In the genomic region with DNA sequence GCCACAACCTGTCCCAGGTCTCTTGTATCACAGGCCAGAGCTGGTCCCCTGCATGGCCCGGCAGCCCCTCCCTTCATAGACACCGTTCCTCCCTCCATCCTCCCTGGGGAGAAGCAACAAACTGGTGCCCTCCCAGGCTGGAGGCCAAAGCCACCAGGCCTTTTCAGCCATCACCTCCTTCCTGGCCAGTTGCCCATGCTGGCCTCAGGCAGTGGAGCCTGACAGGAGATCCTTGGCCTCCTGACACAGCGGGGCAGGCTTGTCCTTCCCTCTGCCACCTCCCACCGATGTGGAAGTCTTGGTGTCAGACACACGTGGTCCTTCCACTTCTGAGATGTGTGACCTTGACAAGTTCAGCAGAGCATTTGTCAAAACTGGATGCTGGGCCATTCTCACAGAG, we compare ENCODE assay signal across 17 cellular contexts.
A peak's percentile ranks its signal among the peaks of the same experiment; 100 is the strongest.
DNase-seq lines count a peak whose midpoint lies in the region; ATAC-seq and TF ChIP-seq lines count a peak whose summit lies in the region.
"Had no signal": no experiment of that assay in that cellular context is flagged by ENCODE, and none has a peak within 500 bp of the region (broad histone marks: within the 10 kb centered on the region; RNA-seq: fewer than 3 reads in every experiment).

No MANE protein-coding gene starts in this region.

- 46 to 63% methylated on average over 2 to 5 of the region's 5 CpGs for WGBS in testis, 2 donors

- no peak overlapping the region for H3K4me3 ChIP-seq in left ventricle myocardium inferior
- H3K4me3 ChIP-seq in testis = no peak overlapping the region
- no peak overlapping the region for H3K4me3 ChIP-seq in uterus
- H3K4me3 ChIP-seq: lower lobe of right lung, skin epidermis had no signal

- TF ChIP-seq CTCF in left ventricle myocardium inferior (IDR thresholded peaks at IDR 0.05; ENCODE audit: borderline replicate concordance) = no peak
- no peak for TF ChIP-seq CTCF in testis (IDR thresholded peaks at IDR 0.05)
- TF ChIP-seq CTCF in uterus (IDR thresholded peaks at IDR 0.05) = no peak

- peak; percentile 22 for DNase-seq in NCI-H1092 treated with DMSO at 0.1 percent for 48 hours (lab: John Stamatoyannopoulos, UW)
- DNase-seq in NCI-H1092 (lab: John Stamatoyannopoulos, UW) = no peak
- DNase-seq in left ventricle myocardium inferior = peak; percentile 36
- peak; percentile 62 for DNase-seq in testis
- no peak for DNase-seq in KG1 (lab: John Stamatoyannopoulos, UW)
- no peak for DNase-seq in uterus
- DNase-seq: 8988T, Caco-2, Kasumi-1, lower lobe of right lung, NCI-H1930, NCI-H82, WERI-Rb-1 had no signal

- H3K27me3 ChIP-seq in left ventricle myocardium inferior (ENCODE audit: low read depth) (no peaks in the 10 kb centered on the region), testis (no peaks in the 10 kb centered on the region), uterus (no peaks in the 10 kb centered on the region)
- H3K27me3 ChIP-seq: neutrophil had no signal

- no peaks in the 10 kb centered on the region for H3K36me3 ChIP-seq in left ventricle myocardium inferior
- H3K36me3 ChIP-seq in testis (ENCODE audit: low read depth, missing control alignments) = no peaks in the 10 kb centered on the region
- H3K36me3 ChIP-seq in uterus = no peaks in the 10 kb centered on the region
- H3K36me3 ChIP-seq: lower lobe of right lung, neutrophil, WERI-Rb-1 had no signal

- peaks cover 34% of the 10 kb centered on the region for H3K4me1 ChIP-seq in left ventricle myocardium inferior
- H3K4me1 ChIP-seq in testis = peaks cover 8% of the 10 kb centered on the region
- peaks cover 3 to 4% of the 10 kb centered on the region in 2 donors for H3K4me1 ChIP-seq in uterus
- H3K4me1 ChIP-seq: Caco-2, lower lobe of right lung had no signal

- no peaks in the 10 kb centered on the region for H3K9me3 ChIP-seq in left ventricle myocardium inferior (replicated peaks)
- H3K9me3 ChIP-seq in testis = no peaks in the 10 kb centered on the region
- H3K9me3 ChIP-seq in uterus = no peaks in the 10 kb centered on the region
- H3K9me3 ChIP-seq: Caco-2, lower lobe of right lung, neutrophil had no signal

- ATAC-seq in SK-N-SH treated with all-trans-retinoic acid at 6 μM for 48 hours = peak; percentile 5; the same call in 2 of the 3 replicates
- ATAC-seq in HG03521 (IDR thresholded peaks at IDR 0.05; ENCODE audit: unreplicated experiment) = no peak
- ATAC-seq: lower lobe of right lung had no signal

- intact Hi-C loops in left ventricle myocardium inferior (cut with micrococcal nuclease) = no loop called here
- intact Hi-C loops in testis (cut with DNase I; ENCODE audit: low total_unique reads) = no loop called here
- intact Hi-C loops in uterus (cut with DNase I; ENCODE audit: low total_unique reads) = no loop called here

- TF ChIP-seq POLR2A in testis (IDR thresholded peaks at IDR 0.05) = no peak
- TF ChIP-seq POLR2A in uterus (IDR thresholded peaks at IDR 0.05) = no peak

- H3K27ac ChIP-seq in left ventricle myocardium inferior (replicated peaks) (peak overlapping the region; percentile 16), testis (no peak overlapping the region), uterus (no peak overlapping the region)
- H3K27ac ChIP-seq: lower lobe of right lung, neutrophil, skin epidermis, WERI-Rb-1 had no signal

TF ChIP-seq in SK-N-SH treated with all-trans-retinoic acid at 6 μM for 48 hours, 23 proteins besides CTCF, POLR2A, EP300 and RAD21:
- TF ChIP-seq, protein P1, sequence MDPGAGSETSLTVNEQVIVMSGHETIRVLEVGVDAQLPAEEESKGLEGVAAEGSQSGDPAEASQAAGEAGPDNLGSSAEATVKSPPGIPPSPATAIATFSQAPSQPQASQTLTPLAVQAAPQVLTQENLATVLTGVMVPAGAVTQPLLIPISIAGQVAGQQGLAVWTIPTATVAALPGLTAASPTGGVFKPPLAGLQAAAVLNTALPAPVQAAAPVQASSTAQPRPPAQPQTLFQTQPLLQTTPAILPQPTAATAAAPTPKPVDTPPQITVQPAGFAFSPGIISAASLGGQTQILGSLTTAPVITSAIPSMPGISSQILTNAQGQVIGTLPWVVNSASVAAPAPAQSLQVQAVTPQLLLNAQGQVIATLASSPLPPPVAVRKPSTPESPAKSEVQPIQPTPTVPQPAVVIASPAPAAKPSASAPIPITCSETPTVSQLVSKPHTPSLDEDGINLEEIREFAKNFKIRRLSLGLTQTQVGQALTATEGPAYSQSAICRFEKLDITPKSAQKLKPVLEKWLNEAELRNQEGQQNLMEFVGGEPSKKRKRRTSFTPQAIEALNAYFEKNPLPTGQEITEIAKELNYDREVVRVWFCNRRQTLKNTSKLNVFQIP (CRISPR knock-in tag; IDR thresholded peaks at IDR 0.05; ENCODE audit: borderline replicate concordance, low read depth) = no peak
- TF ChIP-seq OSR1 (CRISPR knock-in tag; IDR thresholded peaks at IDR 0.05) (no peak), TCF4 (CRISPR knock-in tag; IDR thresholded peaks at IDR 0.05; ENCODE audit: borderline replicate concordance) (no peak), ZFP30 (CRISPR knock-in tag; IDR thresholded peaks at IDR 0.05) (no peak), TOX (CRISPR knock-in tag; IDR thresholded peaks at IDR 0.05; ENCODE audit: borderline replicate concordance) (no peak), ISL1 (CRISPR knock-in tag; IDR thresholded peaks at IDR 0.05) (no peak), BACH2 (CRISPR knock-in tag; IDR thresholded peaks at IDR 0.05; ENCODE audit: borderline replicate concordance) (no peak), ZNF70 (CRISPR knock-in tag; IDR thresholded peaks at IDR 0.05) (no peak), ZNF8 (CRISPR knock-in tag; IDR thresholded peaks at IDR 0.05) (no peak)
- TF ChIP-seq, protein P2, sequence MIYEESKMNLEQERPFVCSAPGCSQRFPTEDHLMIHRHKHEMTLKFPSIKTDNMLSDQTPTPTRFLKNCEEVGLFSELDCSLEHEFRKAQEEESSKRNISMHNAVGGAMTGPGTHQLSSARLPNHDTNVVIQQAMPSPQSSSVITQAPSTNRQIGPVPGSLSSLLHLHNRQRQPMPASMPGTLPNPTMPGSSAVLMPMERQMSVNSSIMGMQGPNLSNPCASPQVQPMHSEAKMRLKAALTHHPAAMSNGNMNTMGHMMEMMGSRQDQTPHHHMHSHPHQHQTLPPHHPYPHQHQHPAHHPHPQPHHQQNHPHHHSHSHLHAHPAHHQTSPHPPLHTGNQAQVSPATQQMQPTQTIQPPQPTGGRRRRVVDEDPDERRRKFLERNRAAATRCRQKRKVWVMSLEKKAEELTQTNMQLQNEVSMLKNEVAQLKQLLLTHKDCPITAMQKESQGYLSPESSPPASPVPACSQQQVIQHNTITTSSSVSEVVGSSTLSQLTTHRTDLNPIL (CRISPR knock-in tag; IDR thresholded peaks at IDR 0.05; ENCODE audit: low read depth) = no peak
- TF ChIP-seq, protein P3, sequence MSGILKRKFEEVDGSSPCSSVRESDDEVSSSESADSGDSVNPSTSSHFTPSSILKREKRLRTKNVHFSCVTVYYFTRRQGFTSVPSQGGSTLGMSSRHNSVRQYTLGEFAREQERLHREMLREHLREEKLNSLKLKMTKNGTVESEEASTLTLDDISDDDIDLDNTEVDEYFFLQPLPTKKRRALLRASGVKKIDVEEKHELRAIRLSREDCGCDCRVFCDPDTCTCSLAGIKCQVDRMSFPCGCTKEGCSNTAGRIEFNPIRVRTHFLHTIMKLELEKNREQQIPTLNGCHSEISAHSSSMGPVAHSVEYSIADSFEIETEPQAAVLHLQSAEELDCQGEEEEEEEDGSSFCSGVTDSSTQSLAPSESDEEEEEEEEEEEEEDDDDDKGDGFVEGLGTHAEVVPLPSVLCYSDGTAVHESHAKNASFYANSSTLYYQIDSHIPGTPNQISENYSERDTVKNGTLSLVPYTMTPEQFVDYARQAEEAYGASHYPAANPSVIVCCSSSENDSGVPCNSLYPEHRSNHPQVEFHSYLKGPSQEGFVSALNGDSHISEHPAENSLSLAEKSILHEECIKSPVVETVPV (CRISPR knock-in tag; IDR thresholded peaks at IDR 0.05) = no peak
TF ChIP-seq in SK-N-SH treated with all-trans-retinoic acid at 6 μM for 48 hours: peak in this region for 0.

Comparison
In these comparisons a context has a peak if more than half of its experiments do, and no peak if none do; other contexts are left out.
1. DNase-seq: peak in NCI-H1092 treated with DMSO at 0.1 percent for 48 hours (single experiment), left ventricle myocardium inferior (single experiment) and testis (single experiment); none in NCI-H1092 (single experiment), KG1 (single experiment) and uterus (0 of 2).